2 cellular contexts compared by ENCODE assay signal in the genomic region with DNA sequence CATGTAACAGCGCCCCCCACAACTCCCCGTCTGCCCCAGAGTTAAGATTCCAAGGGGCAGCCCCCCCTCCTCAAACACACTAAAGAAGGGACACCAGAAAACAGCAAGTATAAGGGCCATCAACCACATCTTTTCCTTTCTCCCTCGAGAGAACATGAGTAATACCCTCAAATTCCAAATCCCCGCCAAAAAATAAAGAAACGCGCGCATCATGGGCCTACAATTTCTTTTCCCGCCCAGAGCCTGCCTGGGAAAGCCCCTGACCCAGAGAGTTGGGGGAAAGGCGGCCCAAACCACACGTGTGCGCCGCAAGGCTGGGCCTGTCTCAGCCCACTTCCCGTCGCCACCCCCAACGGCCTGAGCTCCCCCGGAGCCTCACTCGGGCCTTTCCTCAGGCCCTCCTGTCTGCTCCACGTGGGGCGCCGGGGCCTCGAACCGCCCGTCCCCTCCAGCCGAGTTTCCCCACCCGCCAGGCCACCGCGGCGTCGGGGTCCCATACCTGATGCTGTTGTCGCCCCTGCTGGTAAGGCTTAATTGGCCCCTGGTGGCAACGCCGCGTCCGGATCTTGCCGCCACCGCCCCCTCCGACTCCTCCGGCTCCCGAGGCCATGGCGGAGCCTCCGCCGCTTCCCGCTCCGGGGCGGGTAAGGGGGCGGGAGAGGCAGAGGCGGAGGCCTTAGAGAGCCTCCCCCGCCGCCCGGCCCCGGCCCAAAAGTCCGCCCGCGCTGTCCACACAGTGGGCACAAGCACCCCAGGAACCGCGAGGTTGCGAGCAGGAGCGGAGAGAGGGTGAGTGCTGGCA.
TF ChIP-seq lines count a peak whose summit lies in the region.

No MANE protein-coding gene starts in this region.

TF ChIP-seq in HEK293, 187 proteins besides CTCF, POLR2A, EP300 and RAD21 (continued from another document and continues in another):
- TF ChIP-seq ZNF518A (tag by site-specific recombination; conservative IDR thresholded peaks at IDR 0.05; ENCODE audit: low read depth) (0 out of 2 replicates have a peak, but pooled peaks have one; percentile 18), KLF7 (tag by site-specific recombination; IDR thresholded peaks at IDR 0.05; ENCODE audit: borderline replicate concordance) (peak; percentile 76; the same call in 1 of the 2 replicates), ZNF600 (tag by site-specific recombination; IDR thresholded peaks at IDR 0.05) (peak; percentile 63; the same call in 1 of the 2 replicates), ZNF274 (IDR thresholded peaks at IDR 0.05; ENCODE audit: low read length) (no peak), ZNF274 (tag by site-specific recombination; IDR thresholded peaks at IDR 0.05; ENCODE audit: borderline replicate concordance) (no peak), ZBTB21 (tag by site-specific recombination; IDR thresholded peaks at IDR 0.05) (no peak; the same call in 1 of the 2 replicates), REPIN1 (tag by site-specific recombination; IDR thresholded peaks at IDR 0.05; ENCODE audit: low read depth) (no peak), ZNF830 (tag by site-specific recombination; IDR thresholded peaks at IDR 0.05; ENCODE audit: low read depth) (no peak), HIC1 (tag by site-specific recombination; IDR thresholded peaks at IDR 0.05) (peak; percentile 35), ZBTB48 (tag by site-specific recombination; IDR thresholded peaks at IDR 0.05) (peak; percentile 48; the same call in 1 of the 2 replicates)
- TF ChIP-seq, protein P1, sequence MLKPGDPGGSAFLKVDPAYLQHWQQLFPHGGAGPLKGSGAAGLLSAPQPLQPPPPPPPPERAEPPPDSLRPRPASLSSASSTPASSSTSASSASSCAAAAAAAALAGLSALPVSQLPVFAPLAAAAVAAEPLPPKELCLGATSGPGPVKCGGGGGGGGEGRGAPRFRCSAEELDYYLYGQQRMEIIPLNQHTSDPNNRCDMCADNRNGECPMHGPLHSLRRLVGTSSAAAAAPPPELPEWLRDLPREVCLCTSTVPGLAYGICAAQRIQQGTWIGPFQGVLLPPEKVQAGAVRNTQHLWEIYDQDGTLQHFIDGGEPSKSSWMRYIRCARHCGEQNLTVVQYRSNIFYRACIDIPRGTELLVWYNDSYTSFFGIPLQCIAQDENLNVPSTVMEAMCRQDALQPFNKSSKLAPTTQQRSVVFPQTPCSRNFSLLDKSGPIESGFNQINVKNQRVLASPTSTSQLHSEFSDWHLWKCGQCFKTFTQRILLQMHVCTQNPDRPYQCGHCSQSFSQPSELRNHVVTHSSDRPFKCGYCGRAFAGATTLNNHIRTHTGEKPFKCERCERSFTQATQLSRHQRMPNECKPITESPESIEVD (tag by site-specific recombination; IDR thresholded peaks at IDR 0.05) = no peak
- TF ChIP-seq, protein P2, sequence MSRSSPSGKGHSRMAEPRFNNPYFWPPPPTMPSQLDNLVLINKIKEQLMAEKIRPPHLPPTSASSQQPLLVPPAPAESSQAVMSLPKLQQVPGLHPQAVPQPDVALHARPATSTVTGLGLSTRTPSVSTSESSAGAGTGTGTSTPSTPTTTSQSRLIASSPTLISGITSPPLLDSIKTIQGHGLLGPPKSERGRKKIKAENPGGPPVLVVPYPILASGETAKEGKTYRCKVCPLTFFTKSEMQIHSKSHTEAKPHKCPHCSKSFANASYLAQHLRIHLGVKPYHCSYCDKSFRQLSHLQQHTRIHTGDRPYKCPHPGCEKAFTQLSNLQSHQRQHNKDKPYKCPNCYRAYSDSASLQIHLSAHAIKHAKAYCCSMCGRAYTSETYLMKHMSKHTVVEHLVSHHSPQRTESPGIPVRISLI (tag by site-specific recombination; IDR thresholded peaks at IDR 0.05) = no peak

TF ChIP-seq in K562, 482 proteins besides CTCF, POLR2A, EP300 and RAD21 (continued from another document and continues in another):
- no peak; a peak in 2 of 4 replicates for TF ChIP-seq MLLT1 (IDR thresholded peaks at IDR 0.05)
- TF ChIP-seq JUN (IDR thresholded peaks at IDR 0.05; ENCODE audit: borderline replicate concordance, low read depth, low read length) = no peak
- TF ChIP-seq JUN (CRISPR knock-in tag; IDR thresholded peaks at IDR 0.05; ENCODE audit: borderline replicate concordance) = peak; percentile 79
- peak; percentile 89 for TF ChIP-seq U2AF1 (optimal IDR thresholded peaks at IDR 0.05; ENCODE audit: low read depth, low read length)
- TF ChIP-seq FOXP4 (CRISPR knock-in tag; IDR thresholded peaks at IDR 0.05; ENCODE audit: borderline replicate concordance) = peak; percentile 53; the same call in 1 of the 2 replicates
- no peak for TF ChIP-seq FOS (IDR thresholded peaks at IDR 0.05; ENCODE audit: extremely low read depth, insufficient read length)
- TF ChIP-seq SIN3B (IDR thresholded peaks at IDR 0.05; ENCODE audit: low read depth) = peak; percentile 31; the same call in 1 of the 2 replicates
- peak; percentile 24; the same call in 1 of the 2 replicates for TF ChIP-seq CC2D1A (IDR thresholded peaks at IDR 0.05)
- peak; percentile 4; the same call in 1 of the 2 replicates for TF ChIP-seq ARID3A (IDR thresholded peaks at IDR 0.05; ENCODE audit: borderline replicate concordance, low read depth, low read length)
- no peak for TF ChIP-seq PPARD (CRISPR knock-in tag; IDR thresholded peaks at IDR 0.05)
- peak; percentile 67; the same call in 1 of the 2 replicates for TF ChIP-seq NR2C2 (CRISPR knock-in tag; IDR thresholded peaks at IDR 0.05)
- TF ChIP-seq NR2C2 (tag; IDR thresholded peaks at IDR 0.05) = no peak
- peak; percentile 93 for TF ChIP-seq FOXP1 (CRISPR knock-in tag; IDR thresholded peaks at IDR 0.05)
- no peak for TF ChIP-seq CHAMP1 (IDR thresholded peaks at IDR 0.05)
- no peak for TF ChIP-seq C11orf30 (IDR thresholded peaks at IDR 0.05; ENCODE audit: low read depth)
- TF ChIP-seq TCF3 (CRISPR knock-in tag; IDR thresholded peaks at IDR 0.05) = peak; percentile 11; the same call in 1 of the 2 replicates
- TF ChIP-seq TFAP4 (CRISPR knock-in tag; IDR thresholded peaks at IDR 0.05; ENCODE audit: borderline replicate concordance) = peak; percentile 78; the same call in 1 of the 2 replicates
- no peak for TF ChIP-seq TFAM (CRISPR knock-in tag; conservative IDR thresholded peaks at IDR 0.05)
- TF ChIP-seq CREB3 (tag; conservative IDR thresholded peaks at IDR 0.05; ENCODE audit: low read depth) = peak; percentile 51; the same call in 1 of the 2 replicates
- TF ChIP-seq KLF6 (CRISPR knock-in tag; IDR thresholded peaks at IDR 0.05; ENCODE audit: borderline replicate concordance) = no peak
- TF ChIP-seq BMI1 (IDR thresholded peaks at IDR 0.05; ENCODE audit: low read length) = no peak
- no peak; the same call in 1 of the 2 replicates for TF ChIP-seq HLTF (IDR thresholded peaks at IDR 0.05)
- peak in 1 of 2 experiments; percentile 92; a peak in 2 of 4 replicates for TF ChIP-seq HDAC1 (IDR thresholded peaks at IDR 0.05)
- 0 out of 2 replicates have a peak, but pooled peaks have one; percentile 15 for TF ChIP-seq SMARCC2 (IDR thresholded peaks at IDR 0.05; ENCODE audit: low read depth)
- TF ChIP-seq TCF7L2 (IDR thresholded peaks at IDR 0.05; ENCODE audit: low read depth, low read length) = no peak
